Comparison of ENCODE assay signal across 8 cellular contexts in genomic region chr13:60397693-60398437, GRCh38. TPM values are rescaled to one million over a fixed set of nuclear protein-coding genes. Genes with fewer than 3 reads are reported as not detected.
DNase-seq lines count a peak whose midpoint lies in the region; ATAC-seq and TF ChIP-seq lines count a peak whose summit lies in the region.

No MANE protein-coding gene starts in this region.

- no peak for TF ChIP-seq POLR2A in esophagus squamous epithelium (IDR thresholded peaks at IDR 0.05)

- H3K4me1 ChIP-seq in esophagus squamous epithelium: peaks cover 3 to 37% (median 12%) of the 10 kb centered on the region in 3 donors
- peaks cover 4 to 24% (median 22%) of the 10 kb centered on the region in 5 donors for H3K4me1 ChIP-seq in subcutaneous abdominal adipose tissue (ENCODE audit: control insufficient read depth in 5 of 5, insufficient read depth in 5 of 5, low read length in 5 of 5)

- DNase-seq in AG20443 (ENCODE audit: low spot score) (peak; percentile 70), NCI-H526 treated with DMSO at 0.1 percent for 48 hours (lab: John Stamatoyannopoulos, UW) (peak; percentile 79), activated T-cell treated with anti-CD3 and anti-CD28 coated beads for 4 hours (peak; percentile 16), esophagus squamous epithelium (lab: John Stamatoyannopoulos, UW) (peak; percentile 7), myocyte (ENCODE audit: low read depth) (peak; percentile 69)

- H3K27ac ChIP-seq in esophagus squamous epithelium (peak overlapping the region; percentile 97 to 99 (median 99)), subcutaneous abdominal adipose tissue (ENCODE audit: low read depth, low read length) (peak overlapping the region; percentile 89)

- H3K9ac ChIP-seq in subcutaneous abdominal adipose tissue (ENCODE audit: low read length in 5 of 5): peak overlapping the region; percentile 53 to 95 (median 92)

- 1 to 2% methylated on average over 13 to 27 of the region's 45 CpGs for WGBS in esophagus squamous epithelium, 2 donors

- H3K9me3 ChIP-seq in esophagus squamous epithelium (no peaks in the 10 kb centered on the region), subcutaneous abdominal adipose tissue (ENCODE audit: control insufficient read depth in 5 of 5, low read length in 5 of 5) (no peaks in the 10 kb centered on the region)

- intact Hi-C loops in esophagus squamous epithelium (cut with DNase I): no loop called here

- no peak for TF ChIP-seq CTCF in esophagus squamous epithelium (IDR thresholded peaks at IDR 0.05)

- ATAC-seq in GM18520 (IDR thresholded peaks at IDR 0.05; ENCODE audit: unreplicated experiment) (peak; percentile 14), HG03045 (IDR thresholded peaks at IDR 0.05; ENCODE audit: unreplicated experiment) (peak; percentile 37)

- H3K4me3 ChIP-seq in esophagus squamous epithelium: peak overlapping the region; percentile 67 to 87 (median 80)
- peak overlapping the region; percentile 68 to 90 (median 83) for H3K4me3 ChIP-seq in subcutaneous abdominal adipose tissue (ENCODE audit: low read depth in 1 of 5, low read length in 5 of 5)

- H3K27me3 ChIP-seq in esophagus squamous epithelium (no peaks in the 10 kb centered on the region), subcutaneous abdominal adipose tissue (ENCODE audit: control insufficient read depth in 5 of 5, insufficient read depth in 4 of 5, low read length in 5 of 5) (no peaks in the 10 kb centered on the region)

- H3K36me3 ChIP-seq in esophagus squamous epithelium: no peaks in the 10 kb centered on the region
- H3K36me3 ChIP-seq in subcutaneous abdominal adipose tissue (ENCODE audit: control insufficient read depth in 5 of 5, insufficient read depth in 5 of 5, low read length in 5 of 5): no peaks in the 10 kb centered on the region

RNA-seq across cellular contexts. Expression of gene TDRD3, which starts 0.8 kb away (rescaled TPM):
- total RNA-seq in esophagus squamous epithelium: 10 to 100 TPM; 14.5 to 33.8 (median 16.1) TPM
- 18.8 and 20.3 TPM in 2 replicates for total RNA-seq in myocyte
- 6.6 TPM for polyA plus RNA-seq in myocyte (2012)

Comparison
In these comparisons a context has a peak if more than half of its experiments do, and no peak if none do; other contexts are left out.
1. Peak in every context shown above with its lines: DNase-seq, ATAC-seq, H3K4me3 ChIP-seq and H3K27ac ChIP-seq.
2. DNase-seq: peak in every context shown above with its lines; median percentile 79 in NCI-H526 treated with DMSO at 0.1 percent for 48 hours; 70 in AG20443; 69 in myocyte; 16 in activated T-cell treated with anti-CD3 and anti-CD28 coated beads for 4 hours; 7 in esophagus squamous epithelium.